Comparison of ENCODE assay signal across 1 cellular context in genomic region chr19:35279985-35280821, GRCh38.
TF ChIP-seq lines count a peak whose summit lies in the region.

No MANE protein-coding gene starts in this region.

TF ChIP-seq in HepG2, 621 proteins besides CTCF, POLR2A, EP300 and RAD21 (continued from another document and continues in another):
- TF ChIP-seq MTERF4 (CRISPR knock-in tag; IDR thresholded peaks at IDR 0.05): no peak
- TF ChIP-seq FOXM1 (CRISPR knock-in tag; IDR thresholded peaks at IDR 0.05): no peak
- TF ChIP-seq HNF4G (IDR thresholded peaks at IDR 0.05; ENCODE audit: borderline replicate concordance, low read depth, low read length): peak; percentile 47; the same call in 1 of the 2 replicates
- TF ChIP-seq HNF4G (CRISPR knock-in tag; IDR thresholded peaks at IDR 0.05; ENCODE audit: borderline replicate concordance, low read depth): no peak
- TF ChIP-seq ATF3 (CRISPR knock-in tag; IDR thresholded peaks at IDR 0.05): peak; percentile 95
- TF ChIP-seq AKAP8 (CRISPR knock-in tag; IDR thresholded peaks at IDR 0.05): peak; percentile 92
- TF ChIP-seq MIER3 (CRISPR knock-in tag; IDR thresholded peaks at IDR 0.05; ENCODE audit: borderline replicate concordance): no peak
- TF ChIP-seq MAZ (IDR thresholded peaks at IDR 0.05; ENCODE audit: borderline replicate concordance, low read depth, low read length): no peak
- 0 out of 2 replicates have a peak, but pooled peaks have one; percentile 39 for TF ChIP-seq MAZ (CRISPR knock-in tag; IDR thresholded peaks at IDR 0.05; ENCODE audit: low read depth)
- no peak for TF ChIP-seq NONO (IDR thresholded peaks at IDR 0.05)
- TF ChIP-seq NONO (CRISPR knock-in tag; conservative IDR thresholded peaks at IDR 0.05): peak; percentile 83
- no peak for TF ChIP-seq SRSF1 (optimal IDR thresholded peaks at IDR 0.05; ENCODE audit: low read depth, low read length)
- no peak; the same call in 1 of the 2 replicates for TF ChIP-seq ETV5 (CRISPR knock-in tag; IDR thresholded peaks at IDR 0.05; ENCODE audit: borderline replicate concordance)
- TF ChIP-seq MXI1 (IDR thresholded peaks at IDR 0.05; ENCODE audit: borderline replicate concordance, low read depth, low read length): no peak
- TF ChIP-seq KLF9 (CRISPR knock-in tag; IDR thresholded peaks at IDR 0.05; ENCODE audit: low read depth): no peak
- no peak for TF ChIP-seq BCLAF1 (IDR thresholded peaks at IDR 0.05)
- TF ChIP-seq NCOA1 (CRISPR knock-in tag; IDR thresholded peaks at IDR 0.05): 0 out of 2 replicates have a peak, but pooled peaks have one; percentile 40
- TF ChIP-seq DNMT3B (CRISPR knock-in tag; conservative IDR thresholded peaks at IDR 0.05): no peak
- TF ChIP-seq ZBTB34 (CRISPR knock-in tag; IDR thresholded peaks at IDR 0.05): no peak; the same call in 1 of the 2 replicates
- TF ChIP-seq ZNF619 (CRISPR knock-in tag; IDR thresholded peaks at IDR 0.05): no peak
- no peak for TF ChIP-seq ZNF160 (CRISPR knock-in tag; IDR thresholded peaks at IDR 0.05)
- no peak for TF ChIP-seq ZNF282 (IDR thresholded peaks at IDR 0.05; ENCODE audit: partially characterized antibody)
- TF ChIP-seq TARDBP (CRISPR knock-in tag; IDR thresholded peaks at IDR 0.05): peak; percentile 79; the same call in 1 of the 2 replicates
- no peak for TF ChIP-seq PAWR (CRISPR knock-in tag; IDR thresholded peaks at IDR 0.05; ENCODE audit: borderline replicate concordance)
- TF ChIP-seq MAX (IDR thresholded peaks at IDR 0.05): peak; percentile 50
- TF ChIP-seq THYN1 (CRISPR knock-in tag; IDR thresholded peaks at IDR 0.05; ENCODE audit: borderline replicate concordance, low read depth): no peak
- TF ChIP-seq SOX6 (IDR thresholded peaks at IDR 0.05): no peak
- TF ChIP-seq SOX6 (CRISPR knock-in tag; IDR thresholded peaks at IDR 0.05): peak; percentile 19; the same call in 1 of the 2 replicates
- TF ChIP-seq HDAC6 (IDR thresholded peaks at IDR 0.05; ENCODE audit: low read depth, low read length): no peak
- peak in 1 of 2 experiments; percentile 90; a peak in 2 of 4 replicates for TF ChIP-seq ATF4 (CRISPR knock-in tag; IDR thresholded peaks at IDR 0.05)
- peak; percentile 54; the same call in 1 of the 2 replicates for TF ChIP-seq DPF2 (CRISPR knock-in tag; IDR thresholded peaks at IDR 0.05; ENCODE audit: borderline replicate concordance, low read depth)
- peak; percentile 88 for TF ChIP-seq NCOA2 (CRISPR knock-in tag; IDR thresholded peaks at IDR 0.05)
- no peak for TF ChIP-seq PTBP1 (IDR thresholded peaks at IDR 0.05; ENCODE audit: low read depth, low read length, poor library complexity, severe bottlenecking)
- peak; percentile 87 for TF ChIP-seq PHF21A (CRISPR knock-in tag; IDR thresholded peaks at IDR 0.05)
- TF ChIP-seq ZNF841 (CRISPR knock-in tag; IDR thresholded peaks at IDR 0.05; ENCODE audit: borderline replicate concordance): no peak
- no peak for TF ChIP-seq YY1 (IDR thresholded peaks at IDR 0.05; ENCODE audit: insufficient read depth, insufficient replicate concordance, low read depth, low read length)
- no peak for TF ChIP-seq HNRNPK (IDR thresholded peaks at IDR 0.05; ENCODE audit: low read depth, low read length, poor library complexity, severe bottlenecking)
- no peak for TF ChIP-seq ZBTB2 (CRISPR knock-in tag; IDR thresholded peaks at IDR 0.05; ENCODE audit: low read depth)
- peak; percentile 99 for TF ChIP-seq ZBTB7A (CRISPR knock-in tag; IDR thresholded peaks at IDR 0.05)
- TF ChIP-seq CREM (IDR thresholded peaks at IDR 0.05): peak; percentile 55; the same call in 1 of the 2 replicates
- TF ChIP-seq CREM (CRISPR knock-in tag; IDR thresholded peaks at IDR 0.05): no peak
- TF ChIP-seq FOXA1 (IDR thresholded peaks at IDR 0.05): no peak
- peak; percentile 18; the same call in 1 of the 2 replicates for TF ChIP-seq FOXA1 (CRISPR knock-in tag; IDR thresholded peaks at IDR 0.05)
- peak; percentile 85 for TF ChIP-seq ZNF609 (CRISPR knock-in tag; IDR thresholded peaks at IDR 0.05; ENCODE audit: borderline replicate concordance)
- no peak for TF ChIP-seq NFE2L2 (IDR thresholded peaks at IDR 0.05; ENCODE audit: low read length)
- TF ChIP-seq ZNF75D (CRISPR knock-in tag; IDR thresholded peaks at IDR 0.05; ENCODE audit: borderline replicate concordance): no peak
- TF ChIP-seq REXO4 (CRISPR knock-in tag; IDR thresholded peaks at IDR 0.05; ENCODE audit: borderline replicate concordance): no peak
- peak; percentile 97 for TF ChIP-seq BCL6 (CRISPR knock-in tag; IDR thresholded peaks at IDR 0.05)
- no peak for TF ChIP-seq SOX5 (CRISPR knock-in tag; IDR thresholded peaks at IDR 0.05; ENCODE audit: borderline replicate concordance)
- TF ChIP-seq DMTF1 (CRISPR knock-in tag; IDR thresholded peaks at IDR 0.05): no peak
- TF ChIP-seq ZBTB21 (CRISPR knock-in tag; IDR thresholded peaks at IDR 0.05): no peak
- peak; percentile 79 for TF ChIP-seq TFDP2 (CRISPR knock-in tag; IDR thresholded peaks at IDR 0.05)
- 0 out of 2 replicates have a peak, but pooled peaks have one; percentile 37 for TF ChIP-seq GATA4 (IDR thresholded peaks at IDR 0.05; ENCODE audit: borderline replicate concordance, low read depth)
- no peak for TF ChIP-seq CREB1 (IDR thresholded peaks at IDR 0.05)
- TF ChIP-seq CREB1 (CRISPR knock-in tag; IDR thresholded peaks at IDR 0.05): 0 out of 2 replicates have a peak, but pooled peaks have one; percentile 19
